9 cellular contexts compared by ENCODE assay signal in genomic region chr20:59007758-59008511, GRCh38. TPM values are rescaled to one million over a fixed set of nuclear protein-coding genes. Genes with fewer than 3 reads are reported as not detected.
DNase-seq lines count a peak whose midpoint lies in the region; ATAC-seq, FAIRE-seq and TF ChIP-seq lines count a peak whose summit lies in the region.
"Had no signal": no experiment of that assay in that cellular context is flagged by ENCODE, and none has a peak within 500 bp of the region (broad histone marks: within the 10 kb centered on the region; RNA-seq: fewer than 3 reads in every experiment).

No MANE protein-coding gene starts in this region.

- peaks cover 0 to 28% (median 15%) of the 10 kb centered on the region in 11 experiments; a peak in 16 of 22 replicates for H4K20me1 ChIP-seq in BLaER1 treated with 17β-estradiol and CSF1 and Interleukin-3, amounts not matched to agents 10 nM and 100 nM
- no peaks in the 10 kb centered on the region for H4K20me1 ChIP-seq in keratinocyte (ENCODE audit: control insufficient read depth, extremely low read depth, insufficient read depth, low read length)

- H3K4me3 Mint-ChIP-seq in activated CD4-positive, alpha-beta memory T cell treated with anti-CD3 and anti-CD28 coated beads for 36 hours, result peak overlapping the region; percentile 69

- peak; percentile 33 for ATAC-seq in GM19328 (IDR thresholded peaks at IDR 0.05; ENCODE audit: unreplicated experiment)
- peak; percentile 35 for ATAC-seq in HG03342 (IDR thresholded peaks at IDR 0.05; ENCODE audit: unreplicated experiment)

- H3K4me2 ChIP-seq in BLaER1 treated with 17β-estradiol and CSF1 and Interleukin-3, amounts not matched to agents 10 nM and 100 nM, result peak overlapping the region; percentile 95 to 100 (median 97)
- H3K4me2 ChIP-seq in keratinocyte (ENCODE audit: control insufficient read depth, extremely low read depth, insufficient read depth, low read depth, low read length), result peak overlapping the region; percentile 93

- FAIRE-seq in keratinocyte (lab: Jason Lieb, UNC), result no peak
- FAIRE-seq: endometrium had no signal

- no peaks in the 10 kb centered on the region for H3K27me3 Mint-ChIP-seq in activated CD4-positive, alpha-beta memory T cell treated with anti-CD3 and anti-CD28 coated beads for 36 hours

- peaks cover 7% of the 10 kb centered on the region for H3K36me3 Mint-ChIP-seq in activated CD4-positive, alpha-beta memory T cell treated with anti-CD3 and anti-CD28 coated beads for 36 hours

- dilution Hi-C loops in keratinocyte (cut with MboI; ENCODE audit: extremely low pct_ligation_motif_present, low sequenced_read_pairs), result no loop called here

- peak overlapping the region; percentile 28 for H3K27ac Mint-ChIP-seq in activated CD4-positive, alpha-beta memory T cell treated with anti-CD3 and anti-CD28 coated beads for 36 hours

- no peak overlapping the region for H2AFZ ChIP-seq in keratinocyte (ENCODE audit: control insufficient read depth, low read length)

- no peak for DNase-seq in activated CD4-positive, alpha-beta memory T cell treated with anti-CD3 and anti-CD28 coated beads for 36 hours
- DNase-seq in keratinocyte (ENCODE audit: low read depth, low spot score) (no peak), substantia nigra (lab: John Stamatoyannopoulos, UW) (peak in 21 of 49 donors; percentile 9 to 79 (median 43)), SW480 (ENCODE audit: low spot score) (no peak), iPS-NIHi7 (ENCODE audit: extremely low spot score) (no peak)

- peaks cover 0 to 22% (median 15%) of the 10 kb centered on the region in 11 experiments; a peak in 16 of 22 replicates for H3K27me3 ChIP-seq in BLaER1 treated with 17β-estradiol and CSF1 and Interleukin-3, amounts not matched to agents 10 nM and 100 nM
- H3K27me3 ChIP-seq in keratinocyte (ENCODE audit: control insufficient read depth, extremely low read depth, insufficient read depth, low read length), result no peaks in the 10 kb centered on the region

- H3K9me1 ChIP-seq in keratinocyte (ENCODE audit: control insufficient read depth, extremely low read depth, insufficient read depth, low read length), result no peaks in the 10 kb centered on the region

- H3K36me3 ChIP-seq in BLaER1 treated with 17β-estradiol and CSF1 and Interleukin-3, amounts not matched to agents 10 nM and 100 nM, result peaks cover 0 to 14% (median 0%) of the 10 kb centered on the region in 11 experiments; a peak in 6 of 22 replicates
- peaks cover 3 to 8% of the 10 kb centered on the region in 2 experiments for H3K36me3 ChIP-seq in keratinocyte (ENCODE audit: control insufficient read depth in 2 of 2, extremely low read depth in 1 of 2, insufficient read depth in 2 of 2, low read length in 2 of 2)

- TF ChIP-seq CTCF in keratinocyte (optimal IDR thresholded peaks at IDR 0.05 in 1 of 3, IDR thresholded peaks at IDR 0.05 in 1 of 3, conservative IDR thresholded peaks at IDR 0.05 in 1 of 3; ENCODE audit: extremely low read depth in 1 of 3, insufficient read depth in 2 of 3, low read length in 3 of 3), result no peak

- peak overlapping the region; percentile 74 to 98 (median 82) for H3K9ac ChIP-seq in BLaER1 treated with 17β-estradiol and CSF1 and Interleukin-3, amounts not matched to agents 10 nM and 100 nM
- no peak overlapping the region for H3K9ac ChIP-seq in keratinocyte (ENCODE audit: control insufficient read depth, extremely low read depth, insufficient read depth, low read length)

- H3K27ac ChIP-seq in BLaER1 treated with 17β-estradiol and CSF1 and Interleukin-3, amounts not matched to agents 10 nM and 100 nM, result peak overlapping the region; percentile 68 to 99 (median 85)
- H3K27ac ChIP-seq in keratinocyte (ENCODE audit: control insufficient read depth, insufficient read depth, low read length) (no peak overlapping the region), substantia nigra (ENCODE audit: low read depth, low read length, poor library complexity, severe bottlenecking) (peak overlapping the region; percentile 76)

- peaks cover 35% of the 10 kb centered on the region for H3K4me1 Mint-ChIP-seq in activated CD4-positive, alpha-beta memory T cell treated with anti-CD3 and anti-CD28 coated beads for 36 hours (ENCODE audit: low read depth)

- POLR2A ChIA-PET in activated CD4-positive, alpha-beta memory T cell treated with anti-CD3 and anti-CD28 coated beads for 36 hours (lab: Charles Lee), result interaction anchor here (1.4 kb wide), 1 partner anchor 24 kb away, joined by 4 read pairs; the partner anchor contains the start of gene ATP5F1E

- peaks cover 58 to 93% (median 72%) of the 10 kb centered on the region in 10 experiments for H3K4me1 ChIP-seq in BLaER1 treated with 17β-estradiol and CSF1 and Interleukin-3, amounts not matched to agents 10 nM and 100 nM
- H3K4me1 ChIP-seq in keratinocyte (ENCODE audit: control insufficient read depth, extremely low read depth, insufficient read depth, low read length), result peaks cover 36% of the 10 kb centered on the region

- H3K4me3 ChIP-seq in BLaER1 treated with 17β-estradiol and CSF1 and Interleukin-3, amounts not matched to agents 10 nM and 100 nM, result peak overlapping the region; percentile 55 to 78 (median 64)
- no peak overlapping the region for H3K4me3 ChIP-seq in keratinocyte (ENCODE audit: control insufficient read depth in 2 of 3, extremely low read depth in 1 of 3, insufficient read depth in 2 of 3, low read depth in 1 of 3, low read length in 3 of 3)

- CTCF ChIA-PET in activated CD4-positive, alpha-beta memory T cell treated with anti-CD3 and anti-CD28 coated beads for 36 hours (lab: Charles Lee), result no interaction called here

- intact Hi-C loops in activated CD4-positive, alpha-beta memory T cell treated with anti-CD3 and anti-CD28 coated beads for 36 hours (cut with micrococcal nuclease), result loop anchor here (1.0 kb wide), 1 partner anchor 24 kb away; the partner anchor contains the start of gene ATP5F1E

- H3K79me2 ChIP-seq in keratinocyte (ENCODE audit: control insufficient read depth, insufficient read depth, low read length), result peaks cover 15% of the 10 kb centered on the region

- no peaks in the 10 kb centered on the region for H3K9me3 Mint-ChIP-seq in activated CD4-positive, alpha-beta memory T cell treated with anti-CD3 and anti-CD28 coated beads for 36 hours

- no peaks in the 10 kb centered on the region for H3K9me3 ChIP-seq in BLaER1 treated with 17β-estradiol and CSF1 and Interleukin-3, amounts not matched to agents 10 nM and 100 nM (replicated peaks in 1 of 11)
- no peaks in the 10 kb centered on the region for H3K9me3 ChIP-seq in keratinocyte (ENCODE audit: control insufficient read depth, low read depth, low read length)

RNA-seq across cellular contexts. Expression of gene CTSZ, which starts 0.9 kb away (rescaled TPM):
- total RNA-seq in activated CD4-positive, alpha-beta memory T cell treated with anti-CD3 and anti-CD28 coated beads for 36 hours, result 10 to 100 TPM; 32.9 to 34.8 TPM
- 102 to 171 TPM (median 138 TPM) in 3 replicates for polyA plus RNA-seq in keratinocyte
- polyA plus RNA-seq in keratinocyte (2011; ENCODE audit: low read depth), result 63.5 TPM
- polyA plus RNA-seq in keratinocyte (2011; cell fraction: cytosol; rRNA removed), result 76.8 and 119 TPM in 2 replicates
- 133 and 140 TPM in 2 replicates for polyA plus RNA-seq in keratinocyte (2011; cell fraction: nucleus; rRNA removed)
- 25.5 and 178 TPM in 2 replicates for polyA plus RNA-seq in keratinocyte (2012; ENCODE audit: low replicate concordance)
- 74.1 to 149 TPM (median 79.1 TPM) in 3 replicates for polyA minus RNA-seq in keratinocyte
- 105 TPM for polyA minus RNA-seq in keratinocyte (2011; cell fraction: cytosol; rRNA and poly(A)+ RNA removed)
- 54.2 and 59.5 TPM in 2 replicates for polyA minus RNA-seq in keratinocyte (2011; cell fraction: nucleus; rRNA and poly(A)+ RNA removed)

RNA-seq across cellular contexts. Expression of gene TUBB1, which starts 11.3 kb away (rescaled TPM):
- total RNA-seq in activated CD4-positive, alpha-beta memory T cell treated with anti-CD3 and anti-CD28 coated beads for 36 hours, result not detected
- 0.03 TPM in 1 of 3 replicates, not detected in the others for polyA plus RNA-seq in keratinocyte
- polyA plus RNA-seq in keratinocyte (2011; ENCODE audit: low read depth), result not detected
- polyA plus RNA-seq in keratinocyte (2011; cell fraction: cytosol; rRNA removed), result not detected in 2 replicates
- polyA plus RNA-seq in keratinocyte (2011; cell fraction: nucleus; rRNA removed), result 0.04 TPM in 1 of 2 replicates, not detected in the other
- 0.02 and 0.08 TPM in 2 replicates for polyA plus RNA-seq in keratinocyte (2012; ENCODE audit: low replicate concordance)
- polyA minus RNA-seq in keratinocyte, result not detected in 3 replicates
- polyA minus RNA-seq in keratinocyte (2011; cell fraction: cytosol; rRNA and poly(A)+ RNA removed), result not detected
- not detected in 2 replicates for polyA minus RNA-seq in keratinocyte (2011; cell fraction: nucleus; rRNA and poly(A)+ RNA removed)

RNA-seq across cellular contexts. Expression of gene ATP5F1E, which starts 24.2 kb away (rescaled TPM):
- 10 to 100 TPM; 82.2 to 90.4 TPM for total RNA-seq in activated CD4-positive, alpha-beta memory T cell treated with anti-CD3 and anti-CD28 coated beads for 36 hours
- 48.3 to 100 TPM (median 99.7 TPM) in 3 replicates for polyA plus RNA-seq in keratinocyte
- 103 TPM for polyA plus RNA-seq in keratinocyte (2011; ENCODE audit: low read depth)
- polyA plus RNA-seq in keratinocyte (2011; cell fraction: cytosol; rRNA removed), result 59.0 and 59.8 TPM in 2 replicates
- 9.8 and 16.4 TPM in 2 replicates for polyA plus RNA-seq in keratinocyte (2011; cell fraction: nucleus; rRNA removed)
- 71.0 and 118 TPM in 2 replicates for polyA plus RNA-seq in keratinocyte (2012; ENCODE audit: low replicate concordance)
- 5.2 to 8.3 TPM (median 6.4 TPM) in 3 replicates for polyA minus RNA-seq in keratinocyte
- 37.8 TPM for polyA minus RNA-seq in keratinocyte (2011; cell fraction: cytosol; rRNA and poly(A)+ RNA removed)
- 3.3 and 3.9 TPM in 2 replicates for polyA minus RNA-seq in keratinocyte (2011; cell fraction: nucleus; rRNA and poly(A)+ RNA removed)

RNA-seq across cellular contexts. Expression of gene NELFCD, which starts 26.9 kb away (rescaled TPM):
- 10 to 100 TPM; 80.5 to 92.3 TPM for total RNA-seq in activated CD4-positive, alpha-beta memory T cell treated with anti-CD3 and anti-CD28 coated beads for 36 hours
- polyA plus RNA-seq in keratinocyte, result 59.7 to 105 TPM (median 68.5 TPM) in 3 replicates
- 93.9 TPM for polyA plus RNA-seq in keratinocyte (2011; ENCODE audit: low read depth)
- 83.6 and 87.1 TPM in 2 replicates for polyA plus RNA-seq in keratinocyte (2011; cell fraction: cytosol; rRNA removed)
- polyA plus RNA-seq in keratinocyte (2011; cell fraction: nucleus; rRNA removed), result 98.2 and 131 TPM in 2 replicates
- polyA plus RNA-seq in keratinocyte (2012; ENCODE audit: low replicate concordance), result 48.8 and 62.0 TPM in 2 replicates
- polyA minus RNA-seq in keratinocyte, result 53.2 to 86.3 TPM (median 75.3 TPM) in 3 replicates
- 29.9 TPM for polyA minus RNA-seq in keratinocyte (2011; cell fraction: cytosol; rRNA and poly(A)+ RNA removed)
- 20.0 and 32.0 TPM in 2 replicates for polyA minus RNA-seq in keratinocyte (2011; cell fraction: nucleus; rRNA and poly(A)+ RNA removed)

RNA-seq across cellular contexts. Expression of gene PRELID3B, which starts 34.7 kb away (rescaled TPM):
- 100 to 1,000 TPM; 148 to 151 TPM for total RNA-seq in activated CD4-positive, alpha-beta memory T cell treated with anti-CD3 and anti-CD28 coated beads for 36 hours
- 70.7 to 86.9 TPM (median 75.3 TPM) in 3 replicates for polyA plus RNA-seq in keratinocyte
- 211 TPM for polyA plus RNA-seq in keratinocyte (2011; ENCODE audit: low read depth)
- 66.1 and 129 TPM in 2 replicates for polyA plus RNA-seq in keratinocyte (2011; cell fraction: cytosol; rRNA removed)
- polyA plus RNA-seq in keratinocyte (2011; cell fraction: nucleus; rRNA removed), result 26.8 and 42.0 TPM in 2 replicates
- polyA plus RNA-seq in keratinocyte (2012; ENCODE audit: low replicate concordance), result 79.1 and 112 TPM in 2 replicates
- polyA minus RNA-seq in keratinocyte, result 90.1 to 126 TPM (median 96.3 TPM) in 3 replicates
- polyA minus RNA-seq in keratinocyte (2011; cell fraction: cytosol; rRNA and poly(A)+ RNA removed), result 106 TPM
- 26.6 and 32.0 TPM in 2 replicates for polyA minus RNA-seq in keratinocyte (2011; cell fraction: nucleus; rRNA and poly(A)+ RNA removed)

Comparison
In these comparisons a context has a peak if more than half of its experiments do, and no peak if none do; other contexts are left out.
1. H3K4me3 ChIP-seq: peak in BLaER1 treated with 17β-estradiol and CSF1 and Interleukin-3, amounts not matched to agents 10 nM and 100 nM (10 of 10); none in keratinocyte (0 of 3).